ENCODE assay signal across 26 cellular contexts in genomic region chr1:246733706-246734105, GRCh38.
"Had no signal": no experiment of that assay in that cellular context is flagged by ENCODE, and none has a peak within 500 bp of the region (broad histone marks: within the 10 kb centered on the region; RNA-seq: fewer than 3 reads in every experiment).

No MANE protein-coding gene starts in this region.

- H3K4me1 Mint-ChIP-seq: activated naive CD4-positive, alpha-beta T cell treated with anti-CD3 and anti-CD28 coated beads, Interleukin-2, amount 50 U/mL, for 24 hours; T-helper 17 cell had no signal

- H3K27me3 Mint-ChIP-seq: activated CD4-positive, alpha-beta memory T cell treated with anti-CD3 and anti-CD28 coated beads for 36 hours; activated CD4-positive, alpha-beta T cell treated with anti-CD3 and anti-CD28 coated beads, Interleukin-2, amount 10 ng/mL, durations not matched to agents 24 days and 14 days; activated naive CD4-positive, alpha-beta T cell treated with anti-CD3 and anti-CD28 coated beads, Interleukin-2, amount 50 U/mL, for 24 hours; effector memory CD8-positive, alpha-beta T cell; natural killer cell treated with Interleukin-12 subunit alpha and Interleukin-12 subunit beta and Interleukin-15 and Interleukin-18, amount 100 ng/mL, for 72 hours; T-helper 17 cell had no signal

- H3K4me3 ChIP-seq: adrenal gland, body of pancreas, colonic mucosa, heart right ventricle, left lung, lower lobe of right lung, mucosa of descending colon, spleen, tibial artery had no signal

- H3K4me1 ChIP-seq: body of pancreas, colonic mucosa, left lung, lower lobe of right lung, tibial artery had no signal

- DNase-seq: activated CD4-positive, alpha-beta memory T cell treated with anti-CD3 and anti-CD28 coated beads for 36 hours; activated CD4-positive, alpha-beta T cell treated with anti-CD3 and anti-CD28 coated beads, Interleukin-2, amount 10 ng/mL, durations not matched to agents 24 days and 14 days; activated CD4-positive, CD25-positive, alpha-beta regulatory T cell treated with anti-CD3 and anti-CD28 coated beads, Interleukin-2, amount 50 U/mL, for 72 hours; activated CD8-positive, alpha-beta memory T cell treated with anti-CD3 and anti-CD28 coated beads, Interleukin-2, amount 50 U/mL, for 4 hours; activated gamma-delta T cell treated with Interleukin-2 at 50 U/mL for 16 hours; activated T-cell treated with anti-CD3 and anti-CD28 coated beads, Interleukin-2, amount 50 U/mL, for 1 hour; adrenal gland; aorta; body of pancreas; colonic mucosa; effector memory CD8-positive, alpha-beta T cell; foreskin melanocyte; heart right ventricle; left lung; lower lobe of right lung; mucosa of descending colon; posterior cingulate gyrus; right cardiac atrium; spleen; stimulated activated naive CD4-positive, alpha-beta T cell treated with Interleukin-2 at 50 U/mL for 16 hours; SW 1271; T-helper 17 cell; T1000; tibial artery had no signal

- H3K4me3 Mint-ChIP-seq: activated CD4-positive, alpha-beta memory T cell treated with anti-CD3 and anti-CD28 coated beads for 36 hours; activated CD4-positive, alpha-beta T cell treated with anti-CD3 and anti-CD28 coated beads, Interleukin-2, amount 10 ng/mL, durations not matched to agents 24 days and 14 days; activated naive CD4-positive, alpha-beta T cell treated with anti-CD3 and anti-CD28 coated beads, Interleukin-2, amount 50 U/mL, for 24 hours; effector memory CD8-positive, alpha-beta T cell; natural killer cell treated with Interleukin-12 subunit alpha and Interleukin-12 subunit beta and Interleukin-15 and Interleukin-18, amount 100 ng/mL, for 72 hours; T-helper 17 cell had no signal

- ATAC-seq: body of pancreas; effector memory CD8-positive, alpha-beta T cell; heart right ventricle; left lung; lower lobe of right lung; mucosa of descending colon; natural killer cell treated with Interleukin-12 subunit alpha and Interleukin-12 subunit beta and Interleukin-15 and Interleukin-18, amount 100 ng/mL, for 72 hours; right cardiac atrium; T-helper 17 cell had no signal

- H3K27ac ChIP-seq: body of pancreas, colonic mucosa, left lung, lower lobe of right lung, spleen, tibial artery had no signal

- H3K27ac Mint-ChIP-seq: activated CD4-positive, alpha-beta memory T cell treated with anti-CD3 and anti-CD28 coated beads for 36 hours; activated CD4-positive, alpha-beta T cell treated with anti-CD3 and anti-CD28 coated beads, Interleukin-2, amount 10 ng/mL, durations not matched to agents 24 days and 14 days; activated naive CD4-positive, alpha-beta T cell treated with anti-CD3 and anti-CD28 coated beads, Interleukin-2, amount 50 U/mL, for 24 hours; effector memory CD8-positive, alpha-beta T cell; natural killer cell treated with Interleukin-12 subunit alpha and Interleukin-12 subunit beta and Interleukin-15 and Interleukin-18, amount 100 ng/mL, for 72 hours; T-helper 17 cell had no signal

- H3K36me3 ChIP-seq: colonic mucosa had no signal
